Comparison of ENCODE assay signal across 19 cellular contexts in genomic region chr14:85811340-85811739, GRCh38.
DNase-seq lines count a peak whose midpoint lies in the region; ATAC-seq, FAIRE-seq and TF ChIP-seq lines count a peak whose summit lies in the region.
"Had no signal": no experiment of that assay in that cellular context is flagged by ENCODE, and none has a peak within 500 bp of the region (broad histone marks: within the 10 kb centered on the region; RNA-seq: fewer than 3 reads in every experiment).

No MANE protein-coding gene starts in this region.

- no peak overlapping the region for H3K14ac ChIP-seq in H1 (ENCODE audit: insufficient read length)

- no peak overlapping the region for H3K27ac ChIP-seq in GM23338 (ENCODE audit: low read depth)
- no peak overlapping the region for H3K27ac ChIP-seq in H1 (ENCODE audit: low read depth, low read length)
- no peak overlapping the region for H3K27ac ChIP-seq in lung (ENCODE audit: low read depth in 1 of 2, low read length in 1 of 2)
- H3K27ac ChIP-seq in caudate nucleus (ENCODE audit: low read depth, low read length) = no peak overlapping the region
- H3K27ac ChIP-seq: A549, SK-N-MC had no signal

- H3K36me3 Mint-ChIP-seq in GM23338 (ENCODE audit: low read depth) = no peaks in the 10 kb centered on the region; the same call in 2 of the 3 replicates

- ATAC-seq in GM23338 (no peak), lung (ENCODE audit: insufficient read depth, low FRiP score) (peak; percentile 41)
- ATAC-seq in activated CD4-positive, CD25-positive, alpha-beta regulatory T cell treated with anti-CD3 and anti-CD28 coated beads, Interleukin-2, amount 50 U/mL, for 24 hours = no peak
- ATAC-seq: A549, K562 had no signal

- no peak overlapping the region for H2BK5ac ChIP-seq in H1 (ENCODE audit: low read depth, low read length)

- H4K8ac ChIP-seq in H1 (ENCODE audit: extremely low read depth, insufficient read depth, low read length) = no peak overlapping the region

- H3K56ac ChIP-seq in H1 (replicated peaks; ENCODE audit: insufficient read length, low read depth, low read length) = no peak overlapping the region

- 67% methylated on average over 1 of the region's 1 CpG; no CpG with 5 or more reads in 1 of the 2 experiments for WGBS in H1 (ENCODE audit: extremely low coverage in 1 of 2, insufficient coverage in 1 of 2, insufficient read length in 1 of 2, insufficient replicate concordance in 2 of 2, low coverage in 1 of 2, low lambda C conversion rate in 2 of 2, missing lambda C conversion rate in 1 of 2), 2 experiments
- 25 to 53% methylated on average over 1 of the region's 1 CpG for WGBS in lung, 2 donors

- TF ChIP-seq CTCF in GM23338 (conservative IDR thresholded peaks at IDR 0.05; ENCODE audit: low read depth in 2 of 2) (no peak), H1 (IDR thresholded peaks at IDR 0.05; ENCODE audit: control extremely low read depth in 1 of 3, insufficient read depth in 1 of 3, low read depth in 1 of 3, low read length in 3 of 3) (no peak), lung (IDR thresholded peaks at IDR 0.05; ENCODE audit: control extremely low read depth, extremely low read depth) (no peak)

- H4K91ac ChIP-seq in H1 (replicated peaks; ENCODE audit: insufficient read length, low read length) = no peak overlapping the region

- TF ChIP-seq POLR2A in H1 (IDR thresholded peaks at IDR 0.05; ENCODE audit: control extremely low read depth in 1 of 2, low read depth in 2 of 2, low read length in 2 of 2) = no peak

- no peak overlapping the region for H2BK20ac ChIP-seq in H1 (ENCODE audit: low read length)

- H3K9ac ChIP-seq in H1 (replicated peaks in 1 of 4; ENCODE audit: extremely low read depth in 1 of 4, low read depth in 3 of 4, low read length in 3 of 4) = no peak overlapping the region

- H3K4me1 Mint-ChIP-seq in GM23338 = peaks cover 12% of the 10 kb centered on the region

- H4K20me1 ChIP-seq in GM23338 (replicated peaks; ENCODE audit: insufficient read depth) (no peaks in the 10 kb centered on the region), H1 (replicated peaks in 1 of 2; ENCODE audit: control insufficient read depth in 1 of 2, insufficient read depth in 2 of 2, low read length in 2 of 2) (no peaks in the 10 kb centered on the region)

- H3K36me3 ChIP-seq in GM23338 (ENCODE audit: insufficient read depth) (no peaks in the 10 kb centered on the region), H1 (ENCODE audit: control insufficient read depth in 2 of 4, insufficient read depth in 4 of 4, low read length in 3 of 4) (no peaks in the 10 kb centered on the region), lung (ENCODE audit: control insufficient read depth in 2 of 2, insufficient read depth in 2 of 2, low read length in 2 of 2) (no peaks in the 10 kb centered on the region)

- H3K27me3 ChIP-seq in GM23338 (ENCODE audit: insufficient read depth) (no peaks in the 10 kb centered on the region), H1 (replicated peaks in 1 of 4; ENCODE audit: control insufficient read depth in 3 of 4, extremely low read depth in 1 of 4, insufficient read depth in 3 of 4, low read length in 3 of 4) (no peaks in the 10 kb centered on the region), lung (ENCODE audit: control insufficient read depth, insufficient read depth) (no peaks in the 10 kb centered on the region)

- H3K4me1 ChIP-seq in GM23338 (ENCODE audit: insufficient read depth) = peaks cover 9% of the 10 kb centered on the region; the same call in 1 of the 2 replicates
- H3K4me1 ChIP-seq in H1 (replicated peaks in 1 of 4; ENCODE audit: control insufficient read depth in 3 of 4, insufficient read depth in 4 of 4, low read length in 3 of 4) = no peaks in the 10 kb centered on the region
- H3K4me1 ChIP-seq in lung (ENCODE audit: control insufficient read depth in 2 of 2, insufficient read depth in 2 of 2, low read length in 2 of 2) = no peaks in the 10 kb centered on the region
- H3K4me1 ChIP-seq: A549 had no signal

- H3K23me2 ChIP-seq in H1 (ENCODE audit: low read depth, low read length) = no peaks in the 10 kb centered on the region

- H3F3A ChIP-seq in GM23338 (replicated peaks; ENCODE audit: low read depth) = no peaks in the 10 kb centered on the region

- H3K27me3 Mint-ChIP-seq in GM23338 (ENCODE audit: insufficient read depth, low read depth, poor library complexity) = no peaks in the 10 kb centered on the region
- H3K27me3 Mint-ChIP-seq: CD4-positive, alpha-beta T cell had no signal

- no peaks in the 10 kb centered on the region for H3K79me2 ChIP-seq in GM23338 (replicated peaks; ENCODE audit: insufficient read depth)
- no peaks in the 10 kb centered on the region for H3K79me2 ChIP-seq in H1 (ENCODE audit: control insufficient read depth in 1 of 2, insufficient read depth in 2 of 2, low read length in 2 of 2)

- no peaks in the 10 kb centered on the region for H3K9me2 ChIP-seq in GM23338 (ENCODE audit: insufficient read depth)

- H3K79me1 ChIP-seq in H1 (ENCODE audit: low read depth, low read length) = no peaks in the 10 kb centered on the region

- CTCF ChIA-PET in H1 (lab: Charles Lee; ENCODE audit: partially characterized antibody) = interaction anchor here (0.9 to 1.8 kb wide), 2 partner anchors 12 to 56 kb away, joined by 3 to 4 read pairs; no protein-coding TSS in a partner anchor

- no peak overlapping the region for H2BK12ac ChIP-seq in H1 (ENCODE audit: low read depth, low read length)

- H3K4ac ChIP-seq in H1 (replicated peaks; ENCODE audit: insufficient read length, low read depth, low read length) = no peak overlapping the region

- H3K9me3 ChIP-seq in H1 (ENCODE audit: insufficient read depth in 2 of 2, low read depth in 1 of 2, low read length in 1 of 2) = no peaks in the 10 kb centered on the region
- H3K9me3 ChIP-seq in lung (ENCODE audit: control insufficient read depth in 2 of 2, insufficient read depth in 1 of 2, low read length in 1 of 2) = peaks cover 0 to 2% of the 10 kb centered on the region in 2 donors
- H3K9me3 ChIP-seq: A549 had no signal

- no peak overlapping the region for H2BK120ac ChIP-seq in H1 (replicated peaks; ENCODE audit: low read depth, low read length)

- no peak overlapping the region for H2AK5ac ChIP-seq in H1 (ENCODE audit: low read depth, low read length)

- H4K5ac ChIP-seq in H1 (ENCODE audit: insufficient read length, low read depth, low read length) = no peak overlapping the region

- no peak overlapping the region for H3K18ac ChIP-seq in H1 (ENCODE audit: extremely low read depth, low read length)

- H3K4me2 ChIP-seq in GM23338 (no peak overlapping the region), H1 (ENCODE audit: insufficient read depth in 1 of 2, low read depth in 2 of 2, low read length in 2 of 2) (no peak overlapping the region)
- H3K4me2 ChIP-seq: A549 had no signal

- H3K4me3 Mint-ChIP-seq in GM23338 = no peak overlapping the region
- H3K4me3 Mint-ChIP-seq: CD4-positive, alpha-beta T cell had no signal

- H2AFZ ChIP-seq in GM23338 (peak overlapping the region; percentile 70; the same call in 1 of the 2 replicates), H1 (ENCODE audit: low read length) (peak overlapping the region; percentile 57)

- no peak overlapping the region for H3K23ac ChIP-seq in H1 (ENCODE audit: insufficient read length)

- peak; percentile 4 for DNase-seq in GM23338 (ENCODE audit: low spot score)
- peak; percentile 47 for DNase-seq in NCI-H2107 treated with DMSO at 0.1 percent for 48 hours (lab: John Stamatoyannopoulos, UW; ENCODE audit: unreplicated experiment)
- DNase-seq in H1 (ENCODE audit: low read depth in 1 of 2, low spot score in 2 of 2) = no peak
- no peak for DNase-seq in lung (ENCODE audit: low spot score)
- DNase-seq in COLO668 (lab: John Stamatoyannopoulos, UW; ENCODE audit: unreplicated experiment) = no peak
- DNase-seq in caudate nucleus (lab: John Stamatoyannopoulos, UW) = no peak
- DNase-seq: CD4-positive, alpha-beta T cell; DMS153; GF-D8; HCEC 1CT; NCI-H187; NCI-H2171 treated with DMSO at 0.1 percent for 48 hours; NCI-H446; NCI-H82; SHP77 had no signal

- no peak overlapping the region for H2BK15ac ChIP-seq in H1 (ENCODE audit: low read length)

- no peak for TF ChIP-seq RAD21 in H1 (IDR thresholded peaks at IDR 0.05 in 1 of 2, conservative IDR thresholded peaks at IDR 0.05 in 1 of 2; ENCODE audit: low read depth in 2 of 2, low read length in 2 of 2)

- TF ChIP-seq EP300 in H1 (IDR thresholded peaks at IDR 0.05; ENCODE audit: borderline replicate concordance in 1 of 2, low read depth in 2 of 2, low read length in 2 of 2) = no peak

- no peaks in the 10 kb centered on the region for H3K9me3 Mint-ChIP-seq in GM23338

- H3K4me3 ChIP-seq in GM23338 (no peak overlapping the region), H1 (ENCODE audit: extremely low read depth in 1 of 4, insufficient read depth in 2 of 4, low read depth in 3 of 4, low read length in 4 of 4) (no peak overlapping the region), lung (no peak overlapping the region)
- H3K4me3 ChIP-seq: A549, K562, SK-N-MC had no signal

- H3K27ac Mint-ChIP-seq in GM23338 = peak overlapping the region; percentile 6; the same call in 1 of the 2 replicates
- H3K27ac Mint-ChIP-seq: CD4-positive, alpha-beta T cell had no signal

- no peak for FAIRE-seq in H1 (lab: Jason Lieb, UNC)
- FAIRE-seq: A549, K562 had no signal

- POLR2A ChIA-PET in H1 (lab: Charles Lee; ENCODE audit: partially characterized antibody) = interaction anchor here (0.5 kb wide), 1 partner anchor 12 kb away, joined by 3 read pairs; no protein-coding TSS in a partner anchor

TF ChIP-seq in GM23338, 12 proteins besides CTCF, POLR2A, EP300 and RAD21 (continues in another document):
- TF ChIP-seq ZNF114 (CRISPR knock-in tag; IDR thresholded peaks at IDR 0.05) = no peak
- TF ChIP-seq EZH2phosphoT487 (IDR thresholded peaks at IDR 0.05; ENCODE audit: unreplicated experiment) = no peak
- no peak for TF ChIP-seq EZH2 (IDR thresholded peaks at IDR 0.05; ENCODE audit: low read depth, unreplicated experiment)
- TF ChIP-seq ZNF331 (CRISPR knock-in tag; IDR thresholded peaks at IDR 0.05; ENCODE audit: low read depth) = no peak
- TF ChIP-seq CREB1 (CRISPR knock-in tag; IDR thresholded peaks at IDR 0.05; ENCODE audit: low read depth) = no peak
- no peak for TF ChIP-seq POLR2AphosphoS5 (IDR thresholded peaks at IDR 0.05; ENCODE audit: low read depth)
- TF ChIP-seq NANOG (IDR thresholded peaks at IDR 0.05; ENCODE audit: borderline replicate concordance) = no peak

TF ChIP-seq in H1, 55 proteins besides CTCF, POLR2A, EP300 and RAD21:
- TF ChIP-seq FOSL1 (IDR thresholded peaks at IDR 0.05; ENCODE audit: insufficient read depth, low read depth, low read length) (no peak), KDM1A (IDR thresholded peaks at IDR 0.05; ENCODE audit: borderline replicate concordance, low read length) (no peak), CEBPB (IDR thresholded peaks at IDR 0.05; ENCODE audit: low read depth, low read length) (peak; percentile 89)

Comparison
In these comparisons a context has a peak if more than half of its experiments do, and no peak if none do; other contexts are left out.
1. DNase-seq: peak in GM23338 (single experiment) and NCI-H2107 treated with DMSO at 0.1 percent for 48 hours (single experiment); none in H1 (0 of 2), lung (single experiment), COLO668 (single experiment) and caudate nucleus (0 of 61).